ENCODE assay signal across 8 cellular contexts in genomic region chr18:12278765-12279682, GRCh38. TPM values are rescaled to one million over a fixed set of nuclear protein-coding genes. Genes with fewer than 3 reads are reported as not detected.
A peak's percentile ranks its signal among the peaks of the same experiment; 100 is the strongest.
DNase-seq lines count a peak whose midpoint lies in the region; ATAC-seq and TF ChIP-seq lines count a peak whose summit lies in the region.

No MANE protein-coding gene starts in this region.

- TF ChIP-seq CTCF in cardiac fibroblast (IDR thresholded peaks at IDR 0.05; ENCODE audit: low read depth, low read length) (peak; percentile 28), GM20000 (IDR thresholded peaks at IDR 0.05; ENCODE audit: extremely low read depth, missing control alignments) (no peak)

- peak overlapping the region; percentile 90 for H3K9ac ChIP-seq in skeletal muscle satellite cell (ENCODE audit: low read depth, low read length)

- no peaks in the 10 kb centered on the region for H3K36me3 ChIP-seq in skeletal muscle satellite cell (ENCODE audit: insufficient read depth, low read length)

- H3K4me2 ChIP-seq in skeletal muscle satellite cell (ENCODE audit: low read length), result peak overlapping the region; percentile 88

- no peak for ATAC-seq in GM19328 (IDR thresholded peaks at IDR 0.05; ENCODE audit: unreplicated experiment)

- DNase-seq in HCEC 1CT (peak; percentile 99), cardiac fibroblast (ENCODE audit: low read depth in 2 of 2) (peak; percentile 97 to 98), iPS-NIHi11 (ENCODE audit: low spot score) (peak; percentile 89), GM20000 (ENCODE audit: low spot score) (no peak), HUDEP-2 (lab: John Stamatoyannopoulos, UW; ENCODE audit: unreplicated experiment in 76 of 76) (no peak)
- no peak for DNase-seq in stimulated activated naive CD4-positive, alpha-beta T cell treated with Interleukin-2 at 50 U/mL for 16 hours (lab: John Stamatoyannopoulos, UW)

- peaks cover 51% of the 10 kb centered on the region for H3K4me1 ChIP-seq in skeletal muscle satellite cell (ENCODE audit: control insufficient read depth, insufficient read depth, low read length)

- peak overlapping the region; percentile 22 to 47 for H3K4me3 ChIP-seq in cardiac fibroblast (replicated peaks in 1 of 2; ENCODE audit: low read depth in 2 of 2, low read length in 2 of 2)
- H3K4me3 ChIP-seq in skeletal muscle satellite cell (ENCODE audit: low read length), result peak overlapping the region; percentile 67

- no peaks in the 10 kb centered on the region for H3K9me3 ChIP-seq in skeletal muscle satellite cell (replicated peaks; ENCODE audit: low read length)

- H3K27me3 ChIP-seq in skeletal muscle satellite cell (ENCODE audit: control insufficient read depth, insufficient read depth, low read length), result no peaks in the 10 kb centered on the region

RNA-seq across cellular contexts. Expression of gene CIDEA, which starts 24.9 kb away (rescaled TPM):
- total RNA-seq in skeletal muscle satellite cell (2012; rRNA removed), result 0.25 TPM in 1 of 2 replicates, not detected in the other

RNA-seq across cellular contexts. Expression of gene TUBB6, which starts 29.0 kb away (rescaled TPM):
- total RNA-seq in skeletal muscle satellite cell (2012; rRNA removed), result 661 and 1,104 TPM in 2 replicates

Comparison
In these comparisons a context has a peak if more than half of its experiments do, and no peak if none do; other contexts are left out.
1. DNase-seq: peak in HCEC 1CT (single experiment), cardiac fibroblast (2 of 2) and iPS-NIHi11 (single experiment); none in stimulated activated naive CD4-positive, alpha-beta T cell treated with Interleukin-2 at 50 U/mL for 16 hours (single experiment), GM20000 (single experiment) and HUDEP-2 (0 of 76).